1 cellular context compared by ENCODE assay signal in genomic region chr18:61666876-61667590, GRCh38.
TF ChIP-seq lines count a peak whose summit lies in the region.

No MANE protein-coding gene starts in this region.

TF ChIP-seq in WTC11, 78 proteins besides CTCF, POLR2A, EP300 and RAD21 (continued from another document):
- TF ChIP-seq, protein P1, sequence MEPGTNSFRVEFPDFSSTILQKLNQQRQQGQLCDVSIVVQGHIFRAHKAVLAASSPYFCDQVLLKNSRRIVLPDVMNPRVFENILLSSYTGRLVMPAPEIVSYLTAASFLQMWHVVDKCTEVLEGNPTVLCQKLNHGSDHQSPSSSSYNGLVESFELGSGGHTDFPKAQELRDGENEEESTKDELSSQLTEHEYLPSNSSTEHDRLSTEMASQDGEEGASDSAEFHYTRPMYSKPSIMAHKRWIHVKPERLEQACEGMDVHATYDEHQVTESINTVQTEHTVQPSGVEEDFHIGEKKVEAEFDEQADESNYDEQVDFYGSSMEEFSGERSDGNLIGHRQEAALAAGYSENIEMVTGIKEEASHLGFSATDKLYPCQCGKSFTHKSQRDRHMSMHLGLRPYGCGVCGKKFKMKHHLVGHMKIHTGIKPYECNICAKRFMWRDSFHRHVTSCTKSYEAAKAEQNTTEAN (CRISPR knock-in tag; IDR thresholded peaks at IDR 0.05) = no peak
- TF ChIP-seq SP1 (CRISPR knock-in tag; conservative IDR thresholded peaks at IDR 0.05) (no peak), JAZF1 (CRISPR knock-in tag; IDR thresholded peaks at IDR 0.05) (no peak), FOXP4 (CRISPR knock-in tag; IDR thresholded peaks at IDR 0.05) (no peak), NR1H2 (CRISPR knock-in tag; IDR thresholded peaks at IDR 0.05) (no peak), ATF1 (CRISPR knock-in tag; IDR thresholded peaks at IDR 0.05) (no peak), FOXP1 (CRISPR knock-in tag; IDR thresholded peaks at IDR 0.05; ENCODE audit: borderline replicate concordance) (no peak), CBFB (CRISPR knock-in tag; IDR thresholded peaks at IDR 0.05; ENCODE audit: low read depth) (no peak), ZNF263 (CRISPR knock-in tag; IDR thresholded peaks at IDR 0.05; ENCODE audit: low read depth) (no peak)
- TF ChIP-seq, protein P2, sequence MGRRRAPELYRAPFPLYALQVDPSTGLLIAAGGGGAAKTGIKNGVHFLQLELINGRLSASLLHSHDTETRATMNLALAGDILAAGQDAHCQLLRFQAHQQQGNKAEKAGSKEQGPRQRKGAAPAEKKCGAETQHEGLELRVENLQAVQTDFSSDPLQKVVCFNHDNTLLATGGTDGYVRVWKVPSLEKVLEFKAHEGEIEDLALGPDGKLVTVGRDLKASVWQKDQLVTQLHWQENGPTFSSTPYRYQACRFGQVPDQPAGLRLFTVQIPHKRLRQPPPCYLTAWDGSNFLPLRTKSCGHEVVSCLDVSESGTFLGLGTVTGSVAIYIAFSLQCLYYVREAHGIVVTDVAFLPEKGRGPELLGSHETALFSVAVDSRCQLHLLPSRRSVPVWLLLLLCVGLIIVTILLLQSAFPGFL (CRISPR knock-in tag; IDR thresholded peaks at IDR 0.05; ENCODE audit: borderline replicate concordance) = no peak
